18 cellular contexts compared by ENCODE assay signal in the genomic region with DNA sequence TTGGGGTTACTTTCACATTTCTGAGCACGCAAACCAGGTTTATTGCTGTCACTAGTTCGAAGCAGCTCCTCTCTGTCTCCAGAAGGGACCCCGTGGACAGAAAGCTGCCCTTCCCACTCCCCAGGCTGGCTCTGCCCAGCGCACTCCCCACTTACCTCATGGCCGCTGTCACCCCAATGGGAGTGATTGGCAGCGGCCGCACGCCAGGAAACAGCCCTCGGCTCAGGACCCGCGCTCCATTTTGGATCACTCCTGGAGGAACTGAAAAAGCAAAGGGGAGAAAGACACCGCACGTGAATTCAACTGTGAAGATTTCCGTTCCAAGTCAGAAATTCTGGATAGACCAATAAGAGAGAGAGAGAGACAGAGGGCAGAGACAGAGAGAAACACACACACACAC.
A peak's percentile ranks its signal among the peaks of the same experiment; 100 is the strongest.
DNase-seq lines count a peak whose midpoint lies in the region; ATAC-seq and TF ChIP-seq lines count a peak whose summit lies in the region.
"Had no signal": no experiment of that assay in that cellular context is flagged by ENCODE, and none has a peak within 500 bp of the region (broad histone marks: within the 10 kb centered on the region; RNA-seq: fewer than 3 reads in every experiment).

No MANE protein-coding gene starts in this region.

- H3K9me2 ChIP-seq in GM23338 (ENCODE audit: insufficient read depth) = no peaks in the 10 kb centered on the region

- peaks cover 43% of the 10 kb centered on the region for H3K79me2 ChIP-seq in GM23338 (replicated peaks; ENCODE audit: insufficient read depth)

- no peaks in the 10 kb centered on the region for H3K27me3 ChIP-seq in GM23338 (ENCODE audit: insufficient read depth)
- no peaks in the 10 kb centered on the region for H3K27me3 ChIP-seq in thoracic aorta (replicated peaks; ENCODE audit: insufficient read depth)
- H3K27me3 ChIP-seq: Peyer's patch, SJCRH30 had no signal

- intact Hi-C loops in activated T-helper 2 cell treated with anti-CD3 and anti-CD28 coated beads, Interferon-gamma antibody, Interleukin-2, Interleukin-4, amounts not matched to agents 10 μg/mL and 5 μg/mL and 100 μg/mL, durations not matched to agents 14 hours and 24 hours and 36 hours (cut with micrococcal nuclease) = no loop called here

- DNase-seq in GM23338 (ENCODE audit: low spot score) (no peak), immature natural killer cell (no peak), thoracic aorta (ENCODE audit: low spot score) (no peak), activated gamma-delta T cell (lab: John Stamatoyannopoulos, UW) (no peak)
- DNase-seq in activated T-helper 2 cell treated with anti-CD3 and anti-CD28 coated beads, Interferon-gamma antibody, Interleukin-2, Interleukin-4, amounts not matched to agents 10 μg/mL and 5 μg/mL and 100 μg/mL, durations not matched to agents 14 hours and 24 hours and 36 hours (ENCODE audit: low spot score) = no peak
- DNase-seq: GDM1, H7, HFFc6, Kasumi-1, NCI-H1694, NCI-H2081 treated with DMSO at 0.1 percent for 48 hours, NCI-H2171 treated with DMSO at 0.1 percent for 48 hours, NCI-H526, Peyer's patch, SJCRH30 had no signal

- no peaks in the 10 kb centered on the region for H3K9me3 ChIP-seq in thoracic aorta
- H3K9me3 ChIP-seq: Peyer's patch, SJCRH30 had no signal

- H3K27ac Mint-ChIP-seq in GM23338 = peak overlapping the region; percentile 49; the same call in 1 of the 2 replicates
- H3K27ac Mint-ChIP-seq in activated T-helper 2 cell treated with anti-CD3 and anti-CD28 coated beads, Interferon-gamma antibody, Interleukin-2, Interleukin-4, amounts not matched to agents 10 μg/mL and 5 μg/mL and 100 μg/mL, durations not matched to agents 14 hours and 24 hours and 36 hours = peak overlapping the region; percentile 28
- peak overlapping the region in 5 of 6 donors; percentile 6 to 73 (median 33) for H3K27ac Mint-ChIP-seq in immature natural killer cell
- H3K27ac Mint-ChIP-seq: HFFc6 had no signal

- no peak for TF ChIP-seq CTCF in GM23338 (conservative IDR thresholded peaks at IDR 0.05; ENCODE audit: low read depth in 2 of 2)
- TF ChIP-seq CTCF in thoracic aorta (IDR thresholded peaks at IDR 0.05) = no peak

- peaks cover 18% of the 10 kb centered on the region; the same call in 1 of the 2 replicates for H4K20me1 ChIP-seq in GM23338 (replicated peaks; ENCODE audit: insufficient read depth)

- peaks cover 6% of the 10 kb centered on the region; the same call in 1 of the 2 replicates for H3F3A ChIP-seq in GM23338 (replicated peaks; ENCODE audit: low read depth)

- H3K36me3 ChIP-seq in GM23338 (ENCODE audit: insufficient read depth) = no peaks in the 10 kb centered on the region; the same call in 1 of the 2 replicates
- H3K36me3 ChIP-seq in thoracic aorta = no peaks in the 10 kb centered on the region
- H3K36me3 ChIP-seq: SJCRH30 had no signal

- H3K4me2 ChIP-seq in GM23338 = no peak overlapping the region

- H3K27me3 Mint-ChIP-seq in GM23338 (ENCODE audit: insufficient read depth, low read depth, poor library complexity) (peaks cover 24% of the 10 kb centered on the region), immature natural killer cell (ENCODE audit: low read depth in 3 of 3) (peaks cover 0 to 9% (median 2%) of the 10 kb centered on the region in 3 donors)
- no peaks in the 10 kb centered on the region for H3K27me3 Mint-ChIP-seq in activated T-helper 2 cell treated with anti-CD3 and anti-CD28 coated beads, Interferon-gamma antibody, Interleukin-2, Interleukin-4, amounts not matched to agents 10 μg/mL and 5 μg/mL and 100 μg/mL, durations not matched to agents 14 hours and 24 hours and 36 hours (ENCODE audit: low read depth)

- H3K4me3 ChIP-seq in GM23338 = no peak overlapping the region
- no peak overlapping the region for H3K4me3 ChIP-seq in thoracic aorta
- H3K4me3 ChIP-seq: Peyer's patch, SJCRH30 had no signal

- H3K36me3 Mint-ChIP-seq in GM23338 (ENCODE audit: low read depth) (peaks cover 43% of the 10 kb centered on the region), immature natural killer cell (peaks cover 0 to 10% (median 8%) of the 10 kb centered on the region in 3 donors)
- H3K36me3 Mint-ChIP-seq in activated T-helper 2 cell treated with anti-CD3 and anti-CD28 coated beads, Interferon-gamma antibody, Interleukin-2, Interleukin-4, amounts not matched to agents 10 μg/mL and 5 μg/mL and 100 μg/mL, durations not matched to agents 14 hours and 24 hours and 36 hours (ENCODE audit: low read depth) = peaks cover 24% of the 10 kb centered on the region

- no peak overlapping the region; the same call in 1 of the 2 replicates for H3K27ac ChIP-seq in GM23338 (ENCODE audit: low read depth)
- H3K27ac ChIP-seq in thoracic aorta = peak overlapping the region; percentile 76 to 85
- H3K27ac ChIP-seq: SJCRH30 had no signal

- H3K4me1 Mint-ChIP-seq in GM23338 (peaks cover 23% of the 10 kb centered on the region), immature natural killer cell (peaks cover 22 to 56% of the 10 kb centered on the region in 2 donors)
- peaks cover 4% of the 10 kb centered on the region for H3K4me1 Mint-ChIP-seq in activated T-helper 2 cell treated with anti-CD3 and anti-CD28 coated beads, Interferon-gamma antibody, Interleukin-2, Interleukin-4, amounts not matched to agents 10 μg/mL and 5 μg/mL and 100 μg/mL, durations not matched to agents 14 hours and 24 hours and 36 hours (ENCODE audit: low read depth)

- peaks cover 6% of the 10 kb centered on the region; the same call in 1 of the 2 replicates for H3K4me1 ChIP-seq in GM23338 (ENCODE audit: insufficient read depth)
- peaks cover 37 to 77% of the 10 kb centered on the region in 2 donors for H3K4me1 ChIP-seq in thoracic aorta (ENCODE audit: control insufficient read depth in 1 of 2, low read depth in 2 of 2)
- H3K4me1 ChIP-seq: SJCRH30 had no signal

- H3K9me3 Mint-ChIP-seq in GM23338 = no peaks in the 10 kb centered on the region
- no peaks in the 10 kb centered on the region for H3K9me3 Mint-ChIP-seq in activated T-helper 2 cell treated with anti-CD3 and anti-CD28 coated beads, Interferon-gamma antibody, Interleukin-2, Interleukin-4, amounts not matched to agents 10 μg/mL and 5 μg/mL and 100 μg/mL, durations not matched to agents 14 hours and 24 hours and 36 hours
- H3K9me3 Mint-ChIP-seq in immature natural killer cell = no peaks in the 10 kb centered on the region
- H3K9me3 Mint-ChIP-seq: HFFc6 had no signal

- ATAC-seq in GM23338 (no peak), thoracic aorta (ENCODE audit: insufficient number of reproducible peaks, low FRiP score, low read depth) (no peak), GM19395 (IDR thresholded peaks at IDR 0.05; ENCODE audit: unreplicated experiment) (no peak), HG02610 (IDR thresholded peaks at IDR 0.05; ENCODE audit: unreplicated experiment) (no peak)

- no peak overlapping the region for H2AFZ ChIP-seq in GM23338

- no peak overlapping the region for H3K4me3 Mint-ChIP-seq in GM23338
- no peak overlapping the region for H3K4me3 Mint-ChIP-seq in activated T-helper 2 cell treated with anti-CD3 and anti-CD28 coated beads, Interferon-gamma antibody, Interleukin-2, Interleukin-4, amounts not matched to agents 10 μg/mL and 5 μg/mL and 100 μg/mL, durations not matched to agents 14 hours and 24 hours and 36 hours (ENCODE audit: low read depth)
- no peak overlapping the region for H3K4me3 Mint-ChIP-seq in immature natural killer cell
- H3K4me3 Mint-ChIP-seq: CD14-positive monocyte, HFFc6 had no signal

TF ChIP-seq in GM23338, 12 proteins besides CTCF, POLR2A, EP300 and RAD21:
- TF ChIP-seq JUNB (IDR thresholded peaks at IDR 0.05; ENCODE audit: unreplicated experiment) (no peak), POLR2AphosphoS5 (IDR thresholded peaks at IDR 0.05; ENCODE audit: low read depth) (no peak)
